ENCODE assay signal across 23 cellular contexts in genomic region chr4:59966758-59967157, GRCh38.
"Had no signal": no experiment of that assay in that cellular context is flagged by ENCODE, and none has a peak within 500 bp of the region (broad histone marks: within the 10 kb centered on the region; RNA-seq: fewer than 3 reads in every experiment).

No MANE protein-coding gene starts in this region.

- H3K27ac ChIP-seq: dorsolateral prefrontal cortex, gastrocnemius medialis, neutrophil, parathyroid adenoma, right lobe of liver, stomach, thyroid gland, upper lobe of left lung had no signal

- H3K4me3 ChIP-seq: dorsolateral prefrontal cortex, gastrocnemius medialis, lung, mucosa of descending colon, right lobe of liver, stomach, thyroid gland, upper lobe of left lung had no signal

- H3K9ac ChIP-seq: parathyroid adenoma had no signal

- H3K9me3 ChIP-seq: gastrocnemius medialis, neutrophil, right lobe of liver, stomach, thyroid gland, upper lobe of left lung had no signal

- FAIRE-seq: keratinocyte, small intestine, urothelium cell line had no signal

- H3K79me2 ChIP-seq: parathyroid adenoma had no signal

- H3K27me3 ChIP-seq: dorsolateral prefrontal cortex, gastrocnemius medialis, neutrophil, right lobe of liver, stomach, thyroid gland, upper lobe of left lung had no signal

- DNase-seq: dorsolateral prefrontal cortex; effector CD4-positive, alpha-beta T cell; gastrocnemius medialis; head of caudate nucleus; mucosa of descending colon; naive B cell; right lobe of liver; small intestine; stimulated activated CD4-positive, alpha-beta T cell treated with anti-CD3 and anti-CD28 coated beads, Interleukin-12 subunit alpha, Interleukin-12 subunit beta, amount 100 ng/mL, for 4 hours; stimulated activated CD4-positive, alpha-beta T cell treated with anti-CD3 and anti-CD28 coated beads, Interleukin-1b, Interleukin-23, amount 100 ng/mL, for 48 hours; stimulated activated CD4-positive, alpha-beta T cell treated with anti-CD3 and anti-CD28 coated beads, Interleukin-4, amount 100 ng/mL, for 1 hour; stimulated activated CD8-positive, alpha-beta memory T cell treated with anti-CD3 and anti-CD28 coated beads, Interleukin-4, amount 100 ng/mL, for 48 hours; stimulated activated naive CD4-positive, alpha-beta T cell treated with Interleukin-2 at 50 U/mL for 16 hours; stomach; thyroid gland; upper lobe of left lung had no signal

- H3K36me3 ChIP-seq: gastrocnemius medialis, neutrophil, right lobe of liver, stomach, thyroid gland, upper lobe of left lung had no signal

- ATAC-seq: gastrocnemius medialis; left lobe of liver; mucosa of descending colon; natural killer cell treated with Interleukin-12 subunit alpha and Interleukin-12 subunit beta and Interleukin-15 and Interleukin-18, amount 100 ng/mL, for 72 hours; right lobe of liver had no signal

- H3K4me1 ChIP-seq: gastrocnemius medialis, parathyroid adenoma, right lobe of liver, stomach, thyroid gland, upper lobe of left lung had no signal
